In the genomic region with DNA sequence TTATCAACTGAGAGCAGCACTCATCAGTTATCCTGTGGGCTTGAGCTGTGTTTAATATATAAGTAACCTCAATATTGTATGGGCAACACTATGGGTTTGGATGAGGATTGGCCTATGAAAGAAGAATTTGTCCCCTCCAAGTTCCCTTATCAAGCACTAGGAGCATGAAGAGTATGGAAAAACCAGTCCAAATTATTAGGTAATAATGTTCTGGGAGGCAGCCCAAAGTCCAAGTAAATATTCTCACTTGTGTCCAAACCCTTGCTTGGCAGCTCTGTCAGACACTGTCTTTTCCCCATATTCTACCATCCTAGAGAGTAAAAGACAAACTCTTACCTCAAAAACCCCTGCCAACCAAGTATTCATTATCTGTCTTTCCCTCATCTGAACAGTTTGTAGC, we compare ENCODE assay signal across 16 cellular contexts.
DNase-seq lines count a peak whose midpoint lies in the region; ATAC-seq and TF ChIP-seq lines count a peak whose summit lies in the region.
"Had no signal": no experiment of that assay in that cellular context is flagged by ENCODE, and none has a peak within 500 bp of the region (broad histone marks: within the 10 kb centered on the region; RNA-seq: fewer than 3 reads in every experiment).

No MANE protein-coding gene starts in this region.

- H3K27ac ChIP-seq in ACC112 (ENCODE audit: low read depth, low read length) (peak overlapping the region; percentile 87), breast epithelium (peak overlapping the region; percentile 37 to 68), hepatocyte (peak overlapping the region; percentile 36)
- H3K27ac ChIP-seq: SK-N-MC, spleen had no signal

- no peak overlapping the region for H3K4me3 Mint-ChIP-seq in immature natural killer cell
- no peak overlapping the region for H3K4me3 Mint-ChIP-seq in CD14-positive monocyte
- H3K4me3 Mint-ChIP-seq: activated CD4-positive, alpha-beta memory T cell treated with anti-CD3 and anti-CD28 coated beads, Interleukin-2, amount 10 ng/mL, durations not matched to agents 7 days and 5 days; CD4-positive, CD25-positive, alpha-beta regulatory T cell; memory B cell; stimulated activated naive CD8-positive, alpha-beta T cell treated with anti-CD3 and anti-CD28 coated beads, Interleukin-15, Interleukin-2, amounts not matched to agents 100 ng/mL and 50 ng/mL, for 24 hours had no signal

- no peak for TF ChIP-seq CTCF in breast epithelium (IDR thresholded peaks at IDR 0.05)
- TF ChIP-seq CTCF in hepatocyte (IDR thresholded peaks at IDR 0.05; ENCODE audit: poor library complexity): no peak
- TF ChIP-seq CTCF in CD14-positive monocyte (IDR thresholded peaks at IDR 0.05): no peak

- H3K27me3 ChIP-seq in ACC112 (ENCODE audit: insufficient read depth, low read length) (no peaks in the 10 kb centered on the region), breast epithelium (no peaks in the 10 kb centered on the region), hepatocyte (no peaks in the 10 kb centered on the region)
- H3K27me3 ChIP-seq: spleen had no signal

- H3K9me3 ChIP-seq in breast epithelium: no peaks in the 10 kb centered on the region
- H3K9me3 ChIP-seq in hepatocyte (ENCODE audit: low read depth): no peaks in the 10 kb centered on the region
- H3K9me3 ChIP-seq: HAP-1, spleen had no signal

- no peaks in the 10 kb centered on the region for H3K79me2 ChIP-seq in ACC112 (ENCODE audit: control insufficient read depth, insufficient read depth, low read length, unreplicated experiment)
- H3K79me2 ChIP-seq in hepatocyte: no peaks in the 10 kb centered on the region

- H3K9me2 ChIP-seq in hepatocyte (replicated peaks; ENCODE audit: insufficient read depth): no peaks in the 10 kb centered on the region

- H3K36me3 ChIP-seq in ACC112 (ENCODE audit: insufficient read depth, low read length) (no peaks in the 10 kb centered on the region), breast epithelium (no peaks in the 10 kb centered on the region), hepatocyte (replicated peaks; ENCODE audit: insufficient read depth, low read depth) (no peaks in the 10 kb centered on the region)
- H3K36me3 ChIP-seq: HAP-1, spleen had no signal

- intact Hi-C loops in breast epithelium (cut with DNase I; ENCODE audit: low total_unique reads) (loop anchor here (2.0 kb wide), 1 partner anchor 38 kb away; no protein-coding TSS in a partner anchor), sciatic nerve (cut with DNase I) (no loop called here), CD14-positive monocyte (cut with micrococcal nuclease) (no loop called here)

- peaks cover 0 to 4% (median 0%) of the 10 kb centered on the region in 3 donors for H3K36me3 Mint-ChIP-seq in immature natural killer cell
- no peaks in the 10 kb centered on the region for H3K36me3 Mint-ChIP-seq in CD14-positive monocyte
- H3K36me3 Mint-ChIP-seq: CD4-positive, CD25-positive, alpha-beta regulatory T cell; memory B cell had no signal

- DNase-seq in breast epithelium (ENCODE audit: low spot score in 2 of 2) (no peak), hepatocyte (ENCODE audit: low spot score) (no peak), sciatic nerve (ENCODE audit: low spot score) (no peak), COR-L47 (lab: John Stamatoyannopoulos, UW) (no peak), immature natural killer cell (no peak), CD14-positive monocyte (ENCODE audit: low spot score) (no peak)
- DNase-seq: activated CD4-positive, alpha-beta memory T cell treated with anti-CD3 and anti-CD28 coated beads, Interleukin-2, amount 10 ng/mL, durations not matched to agents 7 days and 5 days; CD4-positive, CD25-positive, alpha-beta regulatory T cell; NCI-H1092 treated with DMSO at 0.1 percent for 48 hours; spleen had no signal

- peaks cover 47% of the 10 kb centered on the region for H3K4me1 ChIP-seq in ACC112 (ENCODE audit: control insufficient read depth, insufficient read depth, low read length, unreplicated experiment)
- peaks cover 0 to 5% of the 10 kb centered on the region in 2 donors for H3K4me1 ChIP-seq in breast epithelium
- peaks cover 10% of the 10 kb centered on the region for H3K4me1 ChIP-seq in hepatocyte (ENCODE audit: insufficient read depth)
- H3K4me1 ChIP-seq: HAP-1, spleen had no signal

- peak overlapping the region; percentile 43; the same call in 1 of the 2 replicates for H3K4me3 ChIP-seq in ACC112 (ENCODE audit: low read depth, low read length)
- H3K4me3 ChIP-seq in breast epithelium: no peak overlapping the region
- H3K4me3 ChIP-seq in hepatocyte: no peak overlapping the region
- H3K4me3 ChIP-seq: HAP-1, SK-N-MC, spleen had no signal

- peaks cover 0 to 2% (median 0%) of the 10 kb centered on the region in 3 donors for H3K27me3 Mint-ChIP-seq in immature natural killer cell (ENCODE audit: low read depth in 3 of 3)
- H3K27me3 Mint-ChIP-seq in CD14-positive monocyte (ENCODE audit: low read depth in 3 of 3): no peaks in the 10 kb centered on the region
- H3K27me3 Mint-ChIP-seq: activated CD4-positive, alpha-beta memory T cell treated with anti-CD3 and anti-CD28 coated beads, Interleukin-2, amount 10 ng/mL, durations not matched to agents 7 days and 5 days; stimulated activated naive CD8-positive, alpha-beta T cell treated with anti-CD3 and anti-CD28 coated beads, Interleukin-15, Interleukin-2, amounts not matched to agents 100 ng/mL and 50 ng/mL, for 24 hours had no signal

- H3K9me3 Mint-ChIP-seq in immature natural killer cell (no peaks in the 10 kb centered on the region), CD14-positive monocyte (peaks cover 0 to 6% (median 0%) of the 10 kb centered on the region in 7 donors)
- H3K9me3 Mint-ChIP-seq: activated CD4-positive, alpha-beta memory T cell treated with anti-CD3 and anti-CD28 coated beads, Interleukin-2, amount 10 ng/mL, durations not matched to agents 7 days and 5 days; memory B cell; stimulated activated naive CD8-positive, alpha-beta T cell treated with anti-CD3 and anti-CD28 coated beads, Interleukin-15, Interleukin-2, amounts not matched to agents 100 ng/mL and 50 ng/mL, for 24 hours had no signal

- no peak for TF ChIP-seq POLR2A in breast epithelium (IDR thresholded peaks at IDR 0.05)

- H3K4me2 ChIP-seq in hepatocyte: no peak overlapping the region

- H3K27ac Mint-ChIP-seq in immature natural killer cell (no peak overlapping the region), CD14-positive monocyte (no peak overlapping the region)
- H3K27ac Mint-ChIP-seq: activated CD4-positive, alpha-beta memory T cell treated with anti-CD3 and anti-CD28 coated beads, Interleukin-2, amount 10 ng/mL, durations not matched to agents 7 days and 5 days; CD4-positive, CD25-positive, alpha-beta regulatory T cell; memory B cell; stimulated activated naive CD8-positive, alpha-beta T cell treated with anti-CD3 and anti-CD28 coated beads, Interleukin-15, Interleukin-2, amounts not matched to agents 100 ng/mL and 50 ng/mL, for 24 hours had no signal

- no peaks in the 10 kb centered on the region for H4K20me1 ChIP-seq in hepatocyte (ENCODE audit: insufficient read depth, poor library complexity, severe bottlenecking)

- peak; percentile 88 for ATAC-seq in sciatic nerve
- ATAC-seq in HG03521 (IDR thresholded peaks at IDR 0.05; ENCODE audit: unreplicated experiment): no peak

- H3K4me1 Mint-ChIP-seq in immature natural killer cell: no peaks in the 10 kb centered on the region
- H3K4me1 Mint-ChIP-seq in CD14-positive monocyte: peaks cover 2% of the 10 kb centered on the region
- H3K4me1 Mint-ChIP-seq: activated CD4-positive, alpha-beta memory T cell treated with anti-CD3 and anti-CD28 coated beads, Interleukin-2, amount 10 ng/mL, durations not matched to agents 7 days and 5 days; CD4-positive, CD25-positive, alpha-beta regulatory T cell; memory B cell had no signal

- no peak overlapping the region for H2AFZ ChIP-seq in ACC112 (ENCODE audit: low read length, unreplicated experiment)
- H2AFZ ChIP-seq in hepatocyte: no peak overlapping the region

Comparison
In these comparisons a context has a peak if more than half of its experiments do, and no peak if none do; other contexts are left out.
1. H3K27ac ChIP-seq: peak in every context shown above with its lines; median percentile 87 in ACC112; 52 in breast epithelium; 36 in hepatocyte.